1 cellular context compared by ENCODE assay signal in the genomic region with DNA sequence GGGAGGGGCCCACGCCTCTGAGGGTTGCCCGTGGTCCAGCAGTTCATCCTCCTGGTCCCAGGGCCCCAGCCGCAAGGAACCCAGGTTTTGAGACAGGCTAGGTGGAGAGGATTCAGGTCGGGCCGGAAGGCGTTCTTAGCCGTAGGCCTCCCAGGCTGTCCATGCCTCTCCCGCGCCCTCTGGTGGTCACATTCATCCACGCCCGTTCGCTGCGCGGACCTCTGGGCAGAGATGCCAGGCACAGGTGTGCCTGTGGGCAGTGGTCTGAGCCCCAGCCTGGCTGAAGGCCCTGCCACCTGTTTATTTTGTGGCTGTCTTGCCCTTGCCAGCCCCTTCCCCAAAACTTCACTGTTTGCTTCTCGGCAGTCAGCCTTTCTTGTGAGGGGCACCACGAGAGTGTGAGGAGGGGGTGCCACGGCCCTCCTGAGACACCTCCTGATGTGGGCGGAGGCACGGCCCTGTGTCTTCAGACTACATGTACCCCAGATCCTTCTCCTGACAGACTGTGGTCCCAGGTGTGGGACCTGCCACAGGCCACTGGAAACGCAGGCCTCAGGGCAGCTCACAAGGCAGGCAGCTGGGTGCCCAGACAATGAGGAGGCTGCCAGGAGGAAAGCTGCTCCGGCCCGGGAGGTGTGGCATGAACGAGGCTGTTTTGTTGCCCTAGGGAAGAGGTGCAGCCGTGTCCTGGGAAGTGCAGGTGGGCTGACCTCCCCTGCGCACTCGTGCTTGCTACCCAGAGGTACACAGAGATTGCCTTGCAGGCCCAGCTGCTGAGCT.
TF ChIP-seq lines count a peak whose summit lies in the region.

No MANE protein-coding gene starts in this region.

TF ChIP-seq in HCT116, 20 proteins besides CTCF, POLR2A, EP300 and RAD21:
- TF ChIP-seq EZH2 (IDR thresholded peaks at IDR 0.05) (no peak), MAX (IDR thresholded peaks at IDR 0.05) (no peak), ELF1 (IDR thresholded peaks at IDR 0.05; ENCODE audit: borderline replicate concordance, low read depth) (no peak), EZH2phosphoT487 (IDR thresholded peaks at IDR 0.05; ENCODE audit: borderline replicate concordance) (no peak), CEBPB (IDR thresholded peaks at IDR 0.05; ENCODE audit: low read depth) (no peak), YY1 (IDR thresholded peaks at IDR 0.05; ENCODE audit: extremely low read depth, insufficient replicate concordance, low read depth, low read length) (no peak), EGR1 (IDR thresholded peaks at IDR 0.05; ENCODE audit: low read depth) (no peak), JUND (IDR thresholded peaks at IDR 0.05) (no peak), SP1 (IDR thresholded peaks at IDR 0.05; ENCODE audit: low read depth) (no peak), TCF7L2 (IDR thresholded peaks at IDR 0.05; ENCODE audit: borderline replicate concordance, extremely low read depth, insufficient read depth, insufficient read length) (no peak), ZFX (IDR thresholded peaks at IDR 0.05) (no peak; the same call in 1 of the 2 replicates)
- TF ChIP-seq, protein P1, sequence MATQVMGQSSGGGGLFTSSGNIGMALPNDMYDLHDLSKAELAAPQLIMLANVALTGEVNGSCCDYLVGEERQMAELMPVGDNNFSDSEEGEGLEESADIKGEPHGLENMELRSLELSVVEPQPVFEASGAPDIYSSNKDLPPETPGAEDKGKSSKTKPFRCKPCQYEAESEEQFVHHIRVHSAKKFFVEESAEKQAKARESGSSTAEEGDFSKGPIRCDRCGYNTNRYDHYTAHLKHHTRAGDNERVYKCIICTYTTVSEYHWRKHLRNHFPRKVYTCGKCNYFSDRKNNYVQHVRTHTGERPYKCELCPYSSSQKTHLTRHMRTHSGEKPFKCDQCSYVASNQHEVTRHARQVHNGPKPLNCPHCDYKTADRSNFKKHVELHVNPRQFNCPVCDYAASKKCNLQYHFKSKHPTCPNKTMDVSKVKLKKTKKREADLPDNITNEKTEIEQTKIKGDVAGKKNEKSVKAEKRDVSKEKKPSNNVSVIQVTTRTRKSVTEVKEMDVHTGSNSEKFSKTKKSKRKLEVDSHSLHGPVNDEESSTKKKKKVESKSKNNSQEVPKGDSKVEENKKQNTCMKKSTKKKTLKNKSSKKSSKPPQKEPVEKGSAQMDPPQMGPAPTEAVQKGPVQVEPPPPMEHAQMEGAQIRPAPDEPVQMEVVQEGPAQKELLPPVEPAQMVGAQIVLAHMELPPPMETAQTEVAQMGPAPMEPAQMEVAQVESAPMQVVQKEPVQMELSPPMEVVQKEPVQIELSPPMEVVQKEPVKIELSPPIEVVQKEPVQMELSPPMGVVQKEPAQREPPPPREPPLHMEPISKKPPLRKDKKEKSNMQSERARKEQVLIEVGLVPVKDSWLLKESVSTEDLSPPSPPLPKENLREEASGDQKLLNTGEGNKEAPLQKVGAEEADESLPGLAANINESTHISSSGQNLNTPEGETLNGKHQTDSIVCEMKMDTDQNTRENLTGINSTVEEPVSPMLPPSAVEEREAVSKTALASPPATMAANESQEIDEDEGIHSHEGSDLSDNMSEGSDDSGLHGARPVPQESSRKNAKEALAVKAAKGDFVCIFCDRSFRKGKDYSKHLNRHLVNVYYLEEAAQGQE (IDR thresholded peaks at IDR 0.05; ENCODE audit: low read depth), result no peak
- TF ChIP-seq, protein P2, sequence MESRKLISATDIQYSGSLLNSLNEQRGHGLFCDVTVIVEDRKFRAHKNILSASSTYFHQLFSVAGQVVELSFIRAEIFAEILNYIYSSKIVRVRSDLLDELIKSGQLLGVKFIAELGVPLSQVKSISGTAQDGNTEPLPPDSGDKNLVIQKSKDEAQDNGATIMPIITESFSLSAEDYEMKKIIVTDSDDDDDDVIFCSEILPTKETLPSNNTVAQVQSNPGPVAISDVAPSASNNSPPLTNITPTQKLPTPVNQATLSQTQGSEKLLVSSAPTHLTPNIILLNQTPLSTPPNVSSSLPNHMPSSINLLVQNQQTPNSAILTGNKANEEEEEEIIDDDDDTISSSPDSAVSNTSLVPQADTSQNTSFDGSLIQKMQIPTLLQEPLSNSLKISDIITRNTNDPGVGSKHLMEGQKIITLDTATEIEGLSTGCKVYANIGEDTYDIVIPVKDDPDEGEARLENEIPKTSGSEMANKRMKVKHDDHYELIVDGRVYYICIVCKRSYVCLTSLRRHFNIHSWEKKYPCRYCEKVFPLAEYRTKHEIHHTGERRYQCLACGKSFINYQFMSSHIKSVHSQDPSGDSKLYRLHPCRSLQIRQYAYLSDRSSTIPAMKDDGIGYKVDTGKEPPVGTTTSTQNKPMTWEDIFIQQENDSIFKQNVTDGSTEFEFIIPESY (IDR thresholded peaks at IDR 0.05; ENCODE audit: extremely low read depth, insufficient replicate concordance, low read length), result no peak
